Comparison of ENCODE assay signal across 20 cellular contexts in genomic region chr2:70771446-70771845, GRCh38. TPM values are rescaled to one million over a fixed set of nuclear protein-coding genes. Genes with fewer than 3 reads are reported as not detected.
DNase-seq lines count a peak whose midpoint lies in the region; ATAC-seq lines count a peak whose summit lies in the region.
"Had no signal": no experiment of that assay in that cellular context is flagged by ENCODE, and none has a peak within 500 bp of the region (broad histone marks: within the 10 kb centered on the region; RNA-seq: fewer than 3 reads in every experiment).

No MANE protein-coding gene starts in this region.

- H3K4me1 Mint-ChIP-seq in activated naive CD4-positive, alpha-beta T cell treated with anti-CD3 and anti-CD28 coated beads, Interleukin-2, amount 10 ng/mL, durations not matched to agents 7 days and 5 days = peaks cover 12% of the 10 kb centered on the region

- no peak overlapping the region for H3K14ac ChIP-seq in trophoblast cell (ENCODE audit: low read length)

- no peak overlapping the region for H3K4ac ChIP-seq in trophoblast cell (ENCODE audit: low read depth, low read length)

- CTCF ChIA-PET in activated naive CD4-positive, alpha-beta T cell treated with anti-CD3 and anti-CD28 coated beads, Interleukin-2, amount 10 ng/mL, durations not matched to agents 7 days and 5 days (lab: Charles Lee) = interaction anchor here (0.6 to 1.1 kb wide), 2 partner anchors 14 to 443 kb away, joined by 3 to 4 read pairs; no protein-coding TSS in a partner anchor

- H2BK5ac ChIP-seq in trophoblast cell (ENCODE audit: low read depth, low read length, poor library complexity) = no peak overlapping the region

- H3K4me3 ChIP-seq in trophoblast cell (ENCODE audit: low read depth, low read length) = no peak overlapping the region
- H3K4me3 ChIP-seq: thoracic aorta had no signal

- no peak overlapping the region for H3K4me3 Mint-ChIP-seq in activated naive CD4-positive, alpha-beta T cell treated with anti-CD3 and anti-CD28 coated beads, Interleukin-2, amount 10 ng/mL, durations not matched to agents 7 days and 5 days
- H3K4me3 Mint-ChIP-seq: mesothelial cell of epicardium had no signal

- no peak overlapping the region for H3K23ac ChIP-seq in trophoblast cell (ENCODE audit: low read length)

- peaks cover 8 to 11% of the 10 kb centered on the region in 2 experiments for H3K4me1 ChIP-seq in trophoblast cell (ENCODE audit: control insufficient read depth in 1 of 2, insufficient read depth in 2 of 2, low read length in 2 of 2)

- H2BK12ac ChIP-seq in trophoblast cell (ENCODE audit: low read length) = no peak overlapping the region

- H3K9me3 ChIP-seq in trophoblast cell (ENCODE audit: insufficient read depth, low read depth, low read length) = no peaks in the 10 kb centered on the region
- H3K9me3 ChIP-seq: neutrophil, thoracic aorta had no signal

- no peak overlapping the region for H3K4me2 ChIP-seq in trophoblast cell (ENCODE audit: low read length)

- peak overlapping the region; percentile 6 for H2AFZ ChIP-seq in trophoblast cell (ENCODE audit: insufficient read depth, low read length, poor library complexity)

- H3K27me3 ChIP-seq in trophoblast cell (ENCODE audit: insufficient read depth, low read length) = peaks cover 18% of the 10 kb centered on the region

- H3K27ac Mint-ChIP-seq in activated naive CD4-positive, alpha-beta T cell treated with anti-CD3 and anti-CD28 coated beads, Interleukin-2, amount 10 ng/mL, durations not matched to agents 7 days and 5 days = no peak overlapping the region
- H3K27ac Mint-ChIP-seq: mesothelial cell of epicardium had no signal

- H3K9ac ChIP-seq in trophoblast cell (ENCODE audit: low read length) = no peak overlapping the region

- peak; percentile 13 for DNase-seq in activated CD4-positive, alpha-beta T cell treated with anti-CD3 and anti-CD28 coated beads for 48 hours
- no peak for DNase-seq in activated CD4-positive, alpha-beta T cell treated with anti-CD3 and anti-CD28 coated beads, Interleukin-2, amount 50 U/mL, for 48 hours
- DNase-seq in trophoblast cell (no peak), NOMO-1 treated with dmso at 0.1 percent for 144 hours (lab: John Stamatoyannopoulos, UW; ENCODE audit: unreplicated experiment) (no peak), DMS 273 (lab: John Stamatoyannopoulos, UW; ENCODE audit: unreplicated experiment) (no peak)
- DNase-seq in activated naive CD4-positive, alpha-beta T cell treated with anti-CD3 and anti-CD28 coated beads, Interleukin-2, amount 10 ng/mL, durations not matched to agents 7 days and 5 days = no peak
- DNase-seq: activated gamma-delta T cell; anterior cingulate cortex; cerebellar nuclear complex; DMS79 treated with DMSO at 0.1 percent for 48 hours; MV-4-11; NCI-H2107; stimulated activated CD4-positive, alpha-beta T cell treated with anti-CD3 and anti-CD28 coated beads, Interleukin-2, amount 100 ng/mL, for 24 hours had no signal

- no peaks in the 10 kb centered on the region for H3K79me1 ChIP-seq in trophoblast cell (ENCODE audit: low read length)

- H2AK5ac ChIP-seq in trophoblast cell (ENCODE audit: low read length) = no peak overlapping the region

- H4K91ac ChIP-seq in trophoblast cell (ENCODE audit: low read depth, low read length) = no peak overlapping the region

- no peak overlapping the region for H4K12ac ChIP-seq in trophoblast cell (ENCODE audit: low read depth, low read length)

- no peak overlapping the region for H4K8ac ChIP-seq in trophoblast cell (ENCODE audit: low read depth, low read length)

- no peaks in the 10 kb centered on the region for H3K9me3 Mint-ChIP-seq in activated naive CD4-positive, alpha-beta T cell treated with anti-CD3 and anti-CD28 coated beads, Interleukin-2, amount 10 ng/mL, durations not matched to agents 7 days and 5 days
- H3K9me3 Mint-ChIP-seq: mesothelial cell of epicardium had no signal

- H3K18ac ChIP-seq in trophoblast cell (ENCODE audit: low read length) = no peak overlapping the region

- H3K27me3 Mint-ChIP-seq in activated naive CD4-positive, alpha-beta T cell treated with anti-CD3 and anti-CD28 coated beads, Interleukin-2, amount 10 ng/mL, durations not matched to agents 7 days and 5 days = peaks cover 79% of the 10 kb centered on the region

- ATAC-seq in GM21619 (IDR thresholded peaks at IDR 0.05; ENCODE audit: unreplicated experiment) (peak; percentile 78), HG03159 (IDR thresholded peaks at IDR 0.05; ENCODE audit: unreplicated experiment) (peak; percentile 57)
- ATAC-seq: sciatic nerve had no signal

- no peaks in the 10 kb centered on the region for H3K36me3 Mint-ChIP-seq in activated naive CD4-positive, alpha-beta T cell treated with anti-CD3 and anti-CD28 coated beads, Interleukin-2, amount 10 ng/mL, durations not matched to agents 7 days and 5 days
- H3K36me3 Mint-ChIP-seq: mesothelial cell of epicardium had no signal

- H3K79me2 ChIP-seq in trophoblast cell (ENCODE audit: control insufficient read depth, insufficient read depth, low read length, poor library complexity) = no peaks in the 10 kb centered on the region

- H3K36me3 ChIP-seq in trophoblast cell (ENCODE audit: control insufficient read depth in 1 of 2, insufficient read depth in 2 of 2, low read length in 2 of 2) = no peaks in the 10 kb centered on the region
- H3K36me3 ChIP-seq: neutrophil, thoracic aorta had no signal

- H3K27ac ChIP-seq in trophoblast cell (ENCODE audit: low read depth, low read length) = no peak overlapping the region
- H3K27ac ChIP-seq: C4-2B, neutrophil, thoracic aorta had no signal

- no CpG with 5 or more reads among the region's 2 CpGs for WGBS in trophoblast cell (ENCODE audit: extremely low coverage, insufficient coverage, insufficient read length)

- H2BK120ac ChIP-seq in trophoblast cell (ENCODE audit: insufficient read depth, low read length, poor library complexity) = no peak overlapping the region

RNA-seq across cellular contexts. Expression of gene ADD2, which starts 3.4 kb away (rescaled TPM):
- polyA plus RNA-seq in trophoblast cell (2013) = 0.56 and 0.63 TPM in 2 replicates

RNA-seq across cellular contexts. Expression of gene FIGLA, which starts 19.0 kb away (rescaled TPM):
- not detected in 2 replicates for polyA plus RNA-seq in trophoblast cell (2013)

RNA-seq across cellular contexts. Expression of gene CLEC4F, which starts 49.0 kb away (rescaled TPM):
- polyA plus RNA-seq in trophoblast cell (2013) = not detected in 2 replicates
